11 cellular contexts compared by ENCODE assay signal in the genomic region with DNA sequence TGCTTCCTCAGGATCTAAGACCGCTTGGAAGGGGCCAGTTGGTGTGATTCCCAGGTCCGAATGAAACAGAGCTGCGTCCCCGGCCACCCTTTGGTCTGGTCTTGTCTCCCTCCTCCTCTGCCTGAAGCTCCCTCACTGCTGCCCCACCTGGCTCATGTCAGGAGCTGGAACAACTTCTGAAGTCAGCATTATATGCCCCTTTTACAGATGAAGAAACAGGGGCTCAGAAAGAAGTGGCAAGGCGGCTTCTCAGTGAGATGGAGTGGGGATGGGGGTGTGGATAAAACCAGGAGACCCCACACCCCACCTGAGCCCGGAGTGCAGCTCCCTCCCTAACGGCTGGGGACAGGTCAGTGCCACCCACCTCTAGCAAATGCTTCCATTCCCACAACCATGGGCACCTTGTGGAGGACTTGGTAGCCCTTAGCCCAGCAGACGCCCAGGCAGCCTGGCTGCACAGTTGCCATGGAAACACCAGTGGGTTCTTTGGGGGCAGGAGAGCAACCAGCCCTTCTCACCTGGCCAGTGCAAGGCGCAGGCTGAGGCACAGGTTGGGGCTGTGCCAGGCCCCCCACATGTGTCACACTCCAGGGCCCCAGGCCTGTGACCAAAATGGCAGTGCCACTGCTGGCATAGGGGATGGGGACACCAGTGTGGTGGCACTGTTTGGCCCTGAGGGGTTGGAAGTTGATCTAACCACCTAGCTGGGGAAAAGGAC. TPM values are rescaled to one million over a fixed set of nuclear protein-coding genes. Genes with fewer than 3 reads are reported as not detected.
DNase-seq lines count a peak whose midpoint lies in the region; ATAC-seq and TF ChIP-seq lines count a peak whose summit lies in the region.
"Had no signal": no experiment of that assay in that cellular context is flagged by ENCODE, and none has a peak within 500 bp of the region (broad histone marks: within the 10 kb centered on the region; RNA-seq: fewer than 3 reads in every experiment).

No MANE protein-coding gene starts in this region.

- peaks cover 71% of the 10 kb centered on the region for H3K4me1 ChIP-seq in BE2C
- H3K4me1 ChIP-seq in IMR-90 (ENCODE audit: control insufficient read depth, insufficient read depth, low read length) = peaks cover 84% of the 10 kb centered on the region
- peaks cover 80% of the 10 kb centered on the region for H3K4me1 ChIP-seq in neural progenitor cell

- no peak overlapping the region; the same call in 1 of the 2 replicates for H3K9ac ChIP-seq in IMR-90 (ENCODE audit: low read depth, low read length)
- no peak overlapping the region for H3K9ac ChIP-seq in neural progenitor cell

- H3K9me3 ChIP-seq in BE2C = no peaks in the 10 kb centered on the region
- H3K9me3 ChIP-seq in IMR-90 (ENCODE audit: control insufficient read depth, insufficient read depth, low read length) = no peaks in the 10 kb centered on the region
- no peaks in the 10 kb centered on the region for H3K9me3 ChIP-seq in neural progenitor cell (ENCODE audit: low read depth)

- peak overlapping the region; percentile 91 for H4K91ac ChIP-seq in IMR-90 (ENCODE audit: insufficient read depth, low read depth, low read length)

- peak overlapping the region; percentile 93; the same call in 2 of the 3 replicates for H2BK15ac ChIP-seq in IMR-90 (ENCODE audit: low read depth, low read length)

- ATAC-seq in IMR-90 (ENCODE audit: low read depth) (no peak), GM18868 (IDR thresholded peaks at IDR 0.05; ENCODE audit: unreplicated experiment) (no peak), left lobe of liver (no peak)

- peak overlapping the region; percentile 69 for H2BK5ac ChIP-seq in IMR-90 (ENCODE audit: low read depth, low read length, poor library complexity, severe bottlenecking)

- H2BK20ac ChIP-seq in IMR-90 (ENCODE audit: low read depth, low read length) = peak overlapping the region; percentile 86

- no peaks in the 10 kb centered on the region for H3K79me2 ChIP-seq in neural progenitor cell (ENCODE audit: low read depth)

- peak overlapping the region; percentile 36; the same call in 1 of the 2 replicates for H4K5ac ChIP-seq in IMR-90 (ENCODE audit: low read depth, low read length)

- H3K4me1 Mint-ChIP-seq in neural progenitor cell = peaks cover 97% of the 10 kb centered on the region

- intact Hi-C loops in IMR-90 (cut with micrococcal nuclease) = no loop called here

- H2AFZ ChIP-seq in IMR-90 (replicated peaks; ENCODE audit: low read length, poor library complexity) (no peak overlapping the region), neural progenitor cell (replicated peaks) (no peak overlapping the region)

- peak overlapping the region; percentile 74 to 87 for H4K8ac ChIP-seq in IMR-90 (ENCODE audit: low read depth in 2 of 2, low read length in 2 of 2)

- peak overlapping the region; percentile 89 for H2AK5ac ChIP-seq in IMR-90 (ENCODE audit: low read depth, low read length)

- POLR2A ChIA-PET in IMR-90 (lab: Charles Lee; ENCODE audit: unreplicated experiment) = no interaction called here

- H3K36me3 ChIP-seq in BE2C = no peaks in the 10 kb centered on the region
- H3K36me3 ChIP-seq in IMR-90 (ENCODE audit: control insufficient read depth, insufficient read depth, low read length) = peaks cover 2% of the 10 kb centered on the region; the same call in 1 of the 2 replicates
- H3K36me3 ChIP-seq in neural progenitor cell = no peaks in the 10 kb centered on the region

- in situ Hi-C loops in IMR-90 (cut with MboI; ENCODE audit: low sequenced_read_pairs) = no loop called here

- TF ChIP-seq RAD21 in IMR-90 (IDR thresholded peaks at IDR 0.05; ENCODE audit: low read length) = no peak

- H3F3A ChIP-seq in neural progenitor cell (ENCODE audit: low read depth) = peaks cover 36% of the 10 kb centered on the region

- CTCF ChIA-PET in IMR-90 (lab: Yijun Ruan, JAX) = interaction anchor here (1.8 kb wide), 1 partner anchor 16 kb away, joined by 5 read pairs; no protein-coding TSS in a partner anchor

- H3K23ac ChIP-seq in IMR-90 (ENCODE audit: low read depth, low read length) = peak overlapping the region; percentile 58; the same call in 1 of the 2 replicates

- H3K27me3 ChIP-seq in BE2C = no peaks in the 10 kb centered on the region
- H3K27me3 ChIP-seq in IMR-90 (ENCODE audit: control insufficient read depth, insufficient read depth, low read length) = no peaks in the 10 kb centered on the region
- no peaks in the 10 kb centered on the region for H3K27me3 ChIP-seq in neural progenitor cell

- H3K27ac ChIP-seq in IMR-90 (ENCODE audit: insufficient read depth, low read length) = peak overlapping the region; percentile 60
- H3K27ac ChIP-seq in cingulate gyrus (ENCODE audit: low read depth, low read length) = peak overlapping the region; percentile 25
- no peak overlapping the region for H3K27ac ChIP-seq in neural progenitor cell

- H3K14ac ChIP-seq in IMR-90 (replicated peaks; ENCODE audit: low read depth, low read length) = peak overlapping the region; percentile 72

- no peaks in the 10 kb centered on the region for H3K36me3 Mint-ChIP-seq in neural progenitor cell

- H2AK9ac ChIP-seq in IMR-90 (replicated peaks; ENCODE audit: low read depth, low read length, poor library complexity) = peak overlapping the region; percentile 10

- no peak overlapping the region for H3K4me3 ChIP-seq in BE2C (ENCODE audit: low read depth, low read length)
- H3K4me3 ChIP-seq in IMR-90 (ENCODE audit: insufficient read depth, low read depth, low read length) = no peak overlapping the region
- H3K4me3 ChIP-seq in neural progenitor cell = no peak overlapping the region

- TF ChIP-seq POLR2A in IMR-90 (IDR thresholded peaks at IDR 0.05; ENCODE audit: low read depth, low read length) = no peak

- H3K4ac ChIP-seq in IMR-90 (ENCODE audit: low read depth, low read length) = peak overlapping the region; percentile 94

- no TSS peak for BruUV-seq in IMR-90 (replicated peaks; lab: Mats Ljungman, UMichigan)

- peak overlapping the region; percentile 41 for H3K4me3 Mint-ChIP-seq in neural progenitor cell

- no CpG with 5 or more reads among the region's 9 CpGs for WGBS in IMR-90 (ENCODE audit: extremely low coverage in 2 of 2, insufficient read length in 1 of 2), 2 experiments

- dilution Hi-C loops in IMR-90 (cut with HindIII; ENCODE audit: low sequenced_read_pairs, unreplicated experiment) = no loop called here

- peak overlapping the region; percentile 82 for H2BK120ac ChIP-seq in IMR-90 (ENCODE audit: low read depth, low read length)

- peak overlapping the region; percentile 22 for H3K18ac ChIP-seq in IMR-90 (ENCODE audit: low read depth, low read length)

- 0 out of 2 replicates have a peak overlapping the region, but pooled peaks have one; percentile 16 for H3K56ac ChIP-seq in IMR-90 (ENCODE audit: extremely low read depth, insufficient read depth, low read length)

- H3K4me2 ChIP-seq in IMR-90 (ENCODE audit: low read depth, low read length) = no peak overlapping the region
- no peak overlapping the region for H3K4me2 ChIP-seq in neural progenitor cell

- peaks cover 47% of the 10 kb centered on the region for H3K9me1 ChIP-seq in IMR-90 (ENCODE audit: insufficient read depth, low read length)

- peaks cover 54 to 94% of the 10 kb centered on the region in 2 experiments for H3K79me1 ChIP-seq in IMR-90 (ENCODE audit: low read depth in 1 of 2, low read length in 2 of 2)

- no peak for DNase-seq in BE2C
- no peak for DNase-seq in IMR-90
- no peak for DNase-seq in neural progenitor cell (ENCODE audit: low spot score)
- no peak for DNase-seq in kidney glomerular epithelial cell (lab: John Stamatoyannopoulos, UW)
- no peak for DNase-seq in amniotic stem cell (lab: John Stamatoyannopoulos, UW)
- no peak for DNase-seq in left lobe of liver (ENCODE audit: low spot score)
- DNase-seq: activated CD4-positive, alpha-beta T cell treated with anti-CD3 and anti-CD28 coated beads, Interleukin-2, amount 50 U/mL, for 1 hour; NCI-H1930; stimulated activated CD4-positive, alpha-beta T cell treated with anti-CD3 and anti-CD28 coated beads, Interleukin-2, amount 100 ng/mL, for 24 hours had no signal

- TF ChIP-seq CTCF in BE2C (IDR thresholded peaks at IDR 0.05; ENCODE audit: low read depth, low read length) (0 out of 2 replicates have a peak, but pooled peaks have one; percentile 4), IMR-90 (conservative IDR thresholded peaks at IDR 0.05; ENCODE audit: low read depth, low read length) (no peak), neural progenitor cell (IDR thresholded peaks at IDR 0.05) (peak; percentile 27)

- H4K20me1 ChIP-seq in IMR-90 (ENCODE audit: insufficient read depth, low read length) = 0 out of 2 replicates have a peak, but pooled peaks cover 7% of the 10 kb centered on the region
- peaks cover 15% of the 10 kb centered on the region for H4K20me1 ChIP-seq in neural progenitor cell (ENCODE audit: low read depth)

- H3K9me3 Mint-ChIP-seq in neural progenitor cell = no peaks in the 10 kb centered on the region

- peaks cover 7% of the 10 kb centered on the region for H3K27me3 Mint-ChIP-seq in neural progenitor cell (ENCODE audit: insufficient read depth, low read depth)

- H3K27ac Mint-ChIP-seq in neural progenitor cell = peak overlapping the region; percentile 91

TF ChIP-seq in IMR-90, 13 proteins besides CTCF, POLR2A, EP300 and RAD21 (continues in another document):
- TF ChIP-seq FOS (IDR thresholded peaks at IDR 0.05; ENCODE audit: low read depth, low read length) (no peak), RCOR1 (IDR thresholded peaks at IDR 0.05; ENCODE audit: insufficient replicate concordance, low read length) (no peak), MAZ (IDR thresholded peaks at IDR 0.05; ENCODE audit: borderline replicate concordance, low read depth, low read length) (no peak), MXI1 (IDR thresholded peaks at IDR 0.05; ENCODE audit: borderline replicate concordance, low read depth, low read length) (no peak), NFE2L2 (IDR thresholded peaks at IDR 0.05; ENCODE audit: low read depth, low read length) (no peak), CEBPB (IDR thresholded peaks at IDR 0.05; ENCODE audit: low read depth, low read length) (no peak), USF2 (IDR thresholded peaks at IDR 0.05; ENCODE audit: low read depth, low read length) (no peak), MAFK (IDR thresholded peaks at IDR 0.05; ENCODE audit: low read depth, low read length) (no peak), BHLHE40 (IDR thresholded peaks at IDR 0.05; ENCODE audit: low read depth, low read length) (no peak)

RNA-seq across cellular contexts. Expression of gene ECE1, which starts 31.9 kb away (rescaled TPM):
- 52.5 TPM for polyA plus RNA-seq in BE2C (2012; ENCODE audit: insufficient read depth, insufficient read length, low read depth)
- total RNA-seq in IMR-90 (2012; rRNA removed) (60.0 and 61.8 TPM in 2 replicates), neural progenitor cell (ENCODE audit: low replicate concordance) (12.5 and 15.2 TPM in 2 replicates), left lobe of liver (58.0 TPM)
- polyA plus RNA-seq in IMR-90 (2012; rRNA removed) = 124 and 133 TPM in 2 replicates
- polyA plus RNA-seq in IMR-90 (2012; cell fraction: cytosol; rRNA removed) = 90.4 and 122 TPM in 2 replicates
- polyA plus RNA-seq in IMR-90 (2012; cell fraction: nucleus; rRNA removed; ENCODE audit: low replicate concordance) = 71.7 and 82.4 TPM in 2 replicates
